In genomic region chr5:172942556-172942955, GRCh38 we compare ENCODE assay signal across 18 cellular contexts. TPM values are rescaled to one million over a fixed set of nuclear protein-coding genes. Genes with fewer than 3 reads are reported as not detected.
DNase-seq lines count a peak whose midpoint lies in the region; ATAC-seq and TF ChIP-seq lines count a peak whose summit lies in the region.
"Had no signal": no experiment of that assay in that cellular context is flagged by ENCODE, and none has a peak within 500 bp of the region (broad histone marks: within the 10 kb centered on the region; RNA-seq: fewer than 3 reads in every experiment).

No MANE protein-coding gene starts in this region.

- H4K20me1 ChIP-seq in GM23338 (replicated peaks; ENCODE audit: insufficient read depth), result no peaks in the 10 kb centered on the region; the same call in 1 of the 2 replicates

- no peak overlapping the region for H2AFZ ChIP-seq in GM23338

- TF ChIP-seq CTCF in GM23338 (conservative IDR thresholded peaks at IDR 0.05; ENCODE audit: low read depth in 2 of 2), result no peak
- no peak for TF ChIP-seq CTCF in spleen (IDR thresholded peaks at IDR 0.05 in 8 of 11, conservative IDR thresholded peaks at IDR 0.05 in 3 of 11)

- DNase-seq in GM23338 (ENCODE audit: low spot score) (no peak), SK-N-MC (ENCODE audit: low read depth, low spot score) (no peak), spleen (peak; percentile 22), epidermal melanocyte (ENCODE audit: insufficient read length, low spot score) (no peak), T-helper 2 cell (no peak), SHP77 (lab: John Stamatoyannopoulos, UW) (no peak)
- DNase-seq: activated CD4-positive, CD25-positive, alpha-beta regulatory T cell; activated CD8-positive, alpha-beta memory T cell treated with anti-CD3 and anti-CD28 coated beads for 24 hours; activated T-cell treated with anti-CD3 and anti-CD28 coated beads, Interleukin-2, amount 50 U/mL, for 72 hours; body of pancreas; foreskin keratinocyte; NCI-H1930; NCI-H82; stimulated activated CD4-positive, alpha-beta T cell treated with anti-CD3 and anti-CD28 coated beads, Interleukin-15, amount 100 ng/mL, for 24 hours had no signal

- H3K4me2 ChIP-seq in GM23338, result peak overlapping the region; percentile 65

- no peaks in the 10 kb centered on the region for H3K9me2 ChIP-seq in GM23338 (ENCODE audit: insufficient read depth)

- intact Hi-C loops in spleen (cut with DNase I; ENCODE audit: low total_unique reads), result no loop called here

- peaks cover 14% of the 10 kb centered on the region for H3K4me1 Mint-ChIP-seq in GM23338
- H3K4me1 Mint-ChIP-seq: activated naive CD4-positive, alpha-beta T cell treated with anti-CD3 and anti-CD28 coated beads, Interleukin-2, amount 50 U/mL, for 24 hours had no signal

- H3K4me3 Mint-ChIP-seq in GM23338, result no peak overlapping the region
- H3K4me3 Mint-ChIP-seq: activated naive CD4-positive, alpha-beta T cell treated with anti-CD3 and anti-CD28 coated beads, Interleukin-2, amount 50 U/mL, for 24 hours; activated T-cell treated with anti-CD3 and anti-CD28 coated beads, Interleukin-2, amount 50 U/mL, for 72 hours; T-helper 2 cell treated with Interferon-gamma antibody and Interleukin-4, amounts not matched to agents 5 μg/mL and 100 μg/mL, for 36 hours had no signal

- H3K9me3 ChIP-seq in SK-N-MC (ENCODE audit: low read depth, low read length) (no peaks in the 10 kb centered on the region), iPS-20b (ENCODE audit: insufficient read depth, low read depth, low read length) (no peaks in the 10 kb centered on the region), spleen (no peaks in the 10 kb centered on the region)
- H3K9me3 ChIP-seq: body of pancreas had no signal

- H3K36me3 ChIP-seq in GM23338 (ENCODE audit: insufficient read depth), result no peaks in the 10 kb centered on the region; the same call in 1 of the 2 replicates
- H3K36me3 ChIP-seq in SK-N-MC (ENCODE audit: insufficient read depth, low read length), result no peaks in the 10 kb centered on the region; the same call in 1 of the 2 replicates
- H3K36me3 ChIP-seq in iPS-20b (ENCODE audit: insufficient read depth, low read depth, low read length), result peaks cover 55% of the 10 kb centered on the region; the same call in 1 of the 2 replicates
- peaks cover 0 to 100% (median 61%) of the 10 kb centered on the region in 6 donors for H3K36me3 ChIP-seq in spleen

- peaks cover 13% of the 10 kb centered on the region for H3K27me3 Mint-ChIP-seq in GM23338 (ENCODE audit: insufficient read depth, low read depth, poor library complexity)
- H3K27me3 Mint-ChIP-seq: activated naive CD4-positive, alpha-beta T cell treated with anti-CD3 and anti-CD28 coated beads, Interleukin-2, amount 50 U/mL, for 24 hours had no signal

- WGBS in spleen, 5 donors, result 87 to 97% (median 91%) methylated on average over 11 of the region's 11 CpGs

- H3K4me3 ChIP-seq in GM23338 (no peak overlapping the region), SK-N-MC (peak overlapping the region; percentile 70), iPS-20b (ENCODE audit: low read length) (no peak overlapping the region), spleen (no peak overlapping the region)
- H3K4me3 ChIP-seq: body of pancreas had no signal

- no peaks in the 10 kb centered on the region for H3K79me2 ChIP-seq in GM23338 (replicated peaks; ENCODE audit: insufficient read depth)

- no peak for ATAC-seq in GM23338
- ATAC-seq in HG03469 (IDR thresholded peaks at IDR 0.05; ENCODE audit: unreplicated experiment), result no peak
- ATAC-seq: activated T-cell treated with anti-CD3 and anti-CD28 coated beads, Interleukin-2, amount 50 U/mL, for 72 hours; body of pancreas; foreskin keratinocyte had no signal

- TF ChIP-seq POLR2A in spleen (IDR thresholded peaks at IDR 0.05), result no peak

- H3K27ac ChIP-seq in GM23338 (ENCODE audit: low read depth) (peak overlapping the region; percentile 79), SK-N-MC (peak overlapping the region; percentile 98), iPS-20b (ENCODE audit: low read length) (no peak overlapping the region), spleen (peak overlapping the region in 5 of 8 donors; percentile 29 to 64 (median 39))
- H3K27ac ChIP-seq: body of pancreas, foreskin keratinocyte had no signal

- peak overlapping the region; percentile 6; the same call in 1 of the 2 replicates for H3K27ac Mint-ChIP-seq in GM23338
- H3K27ac Mint-ChIP-seq: activated naive CD4-positive, alpha-beta T cell treated with anti-CD3 and anti-CD28 coated beads, Interleukin-2, amount 50 U/mL, for 24 hours; activated T-cell treated with anti-CD3 and anti-CD28 coated beads, Interleukin-2, amount 50 U/mL, for 72 hours; T-helper 2 cell treated with Interferon-gamma antibody and Interleukin-4, amounts not matched to agents 5 μg/mL and 100 μg/mL, for 36 hours had no signal

- H3K27me3 ChIP-seq in GM23338 (ENCODE audit: insufficient read depth) (no peaks in the 10 kb centered on the region), iPS-20b (ENCODE audit: insufficient read depth, low read length) (no peaks in the 10 kb centered on the region), spleen (replicated peaks in 1 of 7) (no peaks in the 10 kb centered on the region)
- H3K27me3 ChIP-seq: body of pancreas, foreskin keratinocyte had no signal

- H3K9ac ChIP-seq in SK-N-MC (ENCODE audit: insufficient read length) (peak overlapping the region; percentile 21), iPS-20b (ENCODE audit: low read depth, low read length) (0 out of 2 replicates have a peak overlapping the region, but pooled peaks have one; percentile 10)

- H3K9me3 Mint-ChIP-seq in GM23338, result no peaks in the 10 kb centered on the region
- H3K9me3 Mint-ChIP-seq: activated naive CD4-positive, alpha-beta T cell treated with anti-CD3 and anti-CD28 coated beads, Interleukin-2, amount 50 U/mL, for 24 hours; activated T-cell treated with anti-CD3 and anti-CD28 coated beads, Interleukin-2, amount 50 U/mL, for 72 hours; T-helper 2 cell treated with Interferon-gamma antibody and Interleukin-4, amounts not matched to agents 5 μg/mL and 100 μg/mL, for 36 hours had no signal

- H3K36me3 Mint-ChIP-seq in GM23338 (ENCODE audit: low read depth), result peaks cover 43% of the 10 kb centered on the region

- no peaks in the 10 kb centered on the region for H3F3A ChIP-seq in GM23338 (replicated peaks; ENCODE audit: low read depth)

- peaks cover 8% of the 10 kb centered on the region; the same call in 1 of the 2 replicates for H3K4me1 ChIP-seq in GM23338 (ENCODE audit: insufficient read depth)
- H3K4me1 ChIP-seq in iPS-20b (ENCODE audit: insufficient read depth, low read length), result peaks cover 15% of the 10 kb centered on the region
- peaks cover 0 to 10% (median 0%) of the 10 kb centered on the region in 6 donors for H3K4me1 ChIP-seq in spleen
- H3K4me1 ChIP-seq: body of pancreas had no signal

RNA-seq across cellular contexts. Expression of gene RPL26L1, which starts 16.7 kb away (rescaled TPM):
- 30.9 and 69.2 TPM in 2 replicates for total RNA-seq in GM23338 (2014; rRNA removed; shearing (Covaris generic))
- polyA plus RNA-seq in GM23338 (2016; fragmentation: Nextera tagmentation; extraction: Ambion mirVana) (148 and 160 TPM in 2 replicates), spleen (10 to 100 TPM; 31.0 to 56.4 (median 46.4) TPM)
- 10 to 100 TPM; 10.6 to 36.8 (median 16.9) TPM for total RNA-seq in spleen

RNA-seq across cellular contexts. Expression of gene ATP6V0E1, which starts 41.0 kb away (rescaled TPM):
- 75.0 and 75.9 TPM in 2 replicates for total RNA-seq in GM23338 (2014; rRNA removed; shearing (Covaris generic))
- polyA plus RNA-seq in GM23338 (2016; fragmentation: Nextera tagmentation; extraction: Ambion mirVana), result 217 and 250 TPM in 2 replicates
- 100 to 1,000 TPM; 185 to 221 (median 208) TPM for total RNA-seq in spleen
- 100 to 1,000 TPM; 213 to 314 (median 298) TPM for polyA plus RNA-seq in spleen
